ENCODE assay signal across 26 cellular contexts in genomic region chr9:99694393-99694792, GRCh38.
"Had no signal": no experiment of that assay in that cellular context is flagged by ENCODE, and none has a peak within 500 bp of the region (broad histone marks: within the 10 kb centered on the region; RNA-seq: fewer than 3 reads in every experiment).

No MANE protein-coding gene starts in this region.

- H3K9ac ChIP-seq: neural progenitor cell, parathyroid adenoma had no signal

- H3K27me3 Mint-ChIP-seq: stimulated activated memory B cell treated with anti-CD40 and anti-IgM and Interleukin-4, amounts not matched to agents 10 μg/mL and 1 μg/mL and 100 μg/mL, for 72 hours had no signal

- ATAC-seq: natural killer cell; right lobe of liver; stimulated activated memory B cell treated with anti-CD40 and anti-IgM and Interleukin-4, amounts not matched to agents 10 μg/mL and 1 μg/mL and 100 μg/mL, for 72 hours; stimulated activated naive CD8-positive, alpha-beta T cell treated with anti-CD3 and anti-CD28 coated beads, Interleukin-15, amount 100 ng/mL, for 72 hours had no signal

- H3K4me2 ChIP-seq: neural progenitor cell, smooth muscle cell had no signal

- H3K9me3 Mint-ChIP-seq: natural killer cell; stimulated activated memory B cell treated with anti-CD40 and anti-IgM and Interleukin-4, amounts not matched to agents 10 μg/mL and 1 μg/mL and 100 μg/mL, for 72 hours; stimulated activated naive CD8-positive, alpha-beta T cell treated with anti-CD3 and anti-CD28 coated beads, Interleukin-15, amount 100 ng/mL, for 72 hours had no signal

- H3K79me2 ChIP-seq: parathyroid adenoma had no signal

- H3K27ac Mint-ChIP-seq: mesothelial cell of epicardium; naive B cell; natural killer cell; nephron progenitor cell; neural progenitor cell; stimulated activated memory B cell treated with anti-CD40 and anti-IgM and Interleukin-4, amounts not matched to agents 10 μg/mL and 1 μg/mL and 100 μg/mL, for 72 hours; stimulated activated naive CD8-positive, alpha-beta T cell treated with anti-CD3 and anti-CD28 coated beads, Interleukin-15, amount 100 ng/mL, for 72 hours had no signal

- H3K4me3 Mint-ChIP-seq: mesothelial cell of epicardium; naive B cell; natural killer cell; nephron progenitor cell; neural progenitor cell; stimulated activated memory B cell treated with anti-CD40 and anti-IgM and Interleukin-4, amounts not matched to agents 10 μg/mL and 1 μg/mL and 100 μg/mL, for 72 hours; stimulated activated naive CD8-positive, alpha-beta T cell treated with anti-CD3 and anti-CD28 coated beads, Interleukin-15, amount 100 ng/mL, for 72 hours had no signal

- H3K4me3 ChIP-seq: left ventricle myocardium inferior, lung, neural progenitor cell, right atrium auricular region, right lobe of liver, smooth muscle cell, tibial nerve, upper lobe of left lung, vagina had no signal

- H2AFZ ChIP-seq: neural progenitor cell, parathyroid adenoma had no signal

- H3K36me3 Mint-ChIP-seq: naive B cell; natural killer cell; neural progenitor cell; stimulated activated memory B cell treated with anti-CD40 and anti-IgM and Interleukin-4, amounts not matched to agents 10 μg/mL and 1 μg/mL and 100 μg/mL, for 72 hours had no signal

- H3K9me3 ChIP-seq: neutrophil, right lobe of liver, upper lobe of left lung, vagina had no signal

- H3K27me3 ChIP-seq: neural progenitor cell, neutrophil, right atrium auricular region, right lobe of liver, tibial nerve, upper lobe of left lung, vagina had no signal

- H3K27ac ChIP-seq: left ventricle myocardium inferior, neural progenitor cell, neutrophil, parathyroid adenoma, right atrium auricular region, right lobe of liver, tibial nerve, upper lobe of left lung, vagina had no signal

- H3K36me3 ChIP-seq: neural progenitor cell, neutrophil, right atrium auricular region, right lobe of liver, tibial nerve, upper lobe of left lung, vagina had no signal

- H3K4me1 Mint-ChIP-seq: mesothelial cell of epicardium; naive B cell; natural killer cell; nephron progenitor cell; stimulated activated memory B cell treated with anti-CD40 and anti-IgM and Interleukin-4, amounts not matched to agents 10 μg/mL and 1 μg/mL and 100 μg/mL, for 72 hours; stimulated activated naive CD8-positive, alpha-beta T cell treated with anti-CD3 and anti-CD28 coated beads, Interleukin-15, amount 100 ng/mL, for 72 hours had no signal

- DNase-seq: islet precursor cell; left ventricle myocardium inferior; mesendoderm; naive B cell; natural killer cell; nephron progenitor cell; occipital lobe; right lobe of liver; stimulated activated CD4-positive, alpha-beta T cell treated with anti-CD3 and anti-CD28 coated beads, Interleukin-1b, Interleukin-23, amount 100 ng/mL, for 48 hours; stimulated activated CD4-positive, alpha-beta T cell treated with anti-CD3 and anti-CD28 coated beads, Interleukin-2, amount 100 ng/mL, for 48 hours; stimulated activated CD4-positive, alpha-beta T cell treated with anti-CD3 and anti-CD28 coated beads, Interleukin-4, amount 100 ng/mL, for 4 hours; stimulated activated CD8-positive, alpha-beta memory T cell treated with anti-CD3 and anti-CD28 coated beads, Interleukin-4, amount 100 ng/mL, for 48 hours; stimulated activated naive CD4-positive, alpha-beta T cell treated with Interleukin-2 at 50 U/mL for 16 hours; stimulated activated naive CD8-positive, alpha-beta T cell treated with anti-CD3 and anti-CD28 coated beads, Interleukin-15, amount 100 ng/mL, for 72 hours; substantia nigra; upper lobe of left lung had no signal

- H3K4me1 ChIP-seq: parathyroid adenoma, right atrium auricular region, right lobe of liver, tibial nerve, upper lobe of left lung, vagina had no signal
